Comparison of ENCODE assay signal across 23 cellular contexts in the genomic region with DNA sequence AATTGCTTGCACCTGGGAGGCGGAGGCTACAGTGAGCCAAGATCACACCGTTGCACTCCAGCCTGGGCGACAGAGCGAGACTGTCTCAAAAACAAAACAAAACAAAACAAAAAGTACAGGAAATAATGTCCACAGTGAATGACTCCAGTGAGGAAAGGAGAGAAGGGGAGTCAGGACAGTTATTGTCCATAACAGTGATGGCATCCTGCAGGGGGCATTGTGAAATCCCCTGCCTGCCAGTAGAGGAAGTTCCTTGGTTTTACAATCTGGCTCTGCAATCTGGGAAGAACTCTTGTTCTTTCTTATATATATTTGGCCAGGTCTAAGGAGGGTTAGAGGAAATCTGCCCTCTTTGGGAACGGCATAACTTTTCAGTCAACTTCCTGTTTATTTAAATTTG. TPM values are rescaled to one million over a fixed set of nuclear protein-coding genes. Genes with fewer than 3 reads are reported as not detected.
"Had no signal": no experiment of that assay in that cellular context is flagged by ENCODE, and none has a peak within 500 bp of the region (broad histone marks: within the 10 kb centered on the region; RNA-seq: fewer than 3 reads in every experiment).

No MANE protein-coding gene starts in this region.

- H3K27ac Mint-ChIP-seq: activated CD4-positive, alpha-beta T cell treated with anti-CD3 and anti-CD28 coated beads, Interleukin-2, amount 10 ng/mL, durations not matched to agents 24 days and 14 days; activated CD8-positive, alpha-beta T cell treated with anti-CD3 and anti-CD28 coated beads for 36 hours; activated naive CD8-positive, alpha-beta T cell treated with anti-CD3 and anti-CD28 coated beads, Interleukin-2, amount 10 ng/mL, durations not matched to agents 7 days and 5 days; activated T-helper 17 cell treated with anti-CD3 and anti-CD28 coated beads, Interleukin-2, amount 50 U/mL, for 72 hours; immature natural killer cell; memory B cell had no signal

- H3K36me3 Mint-ChIP-seq: activated naive CD8-positive, alpha-beta T cell treated with anti-CD3 and anti-CD28 coated beads, Interleukin-2, amount 10 ng/mL, durations not matched to agents 7 days and 5 days; immature natural killer cell; memory B cell; naive B cell had no signal

- H3K36me3 ChIP-seq: heart right ventricle, left ventricle myocardium inferior, prostate gland, right atrium auricular region, tibial artery had no signal

- H3K27me3 Mint-ChIP-seq: activated CD4-positive, alpha-beta T cell treated with anti-CD3 and anti-CD28 coated beads, Interleukin-2, amount 10 ng/mL, durations not matched to agents 24 days and 14 days; activated CD8-positive, alpha-beta T cell treated with anti-CD3 and anti-CD28 coated beads for 36 hours; activated naive CD8-positive, alpha-beta T cell treated with anti-CD3 and anti-CD28 coated beads, Interleukin-2, amount 10 ng/mL, durations not matched to agents 7 days and 5 days; activated T-helper 17 cell treated with anti-CD3 and anti-CD28 coated beads, Interleukin-2, amount 50 U/mL, for 72 hours; memory B cell had no signal

- H3K4me3 ChIP-seq: body of pancreas, dorsolateral prefrontal cortex, heart right ventricle, left ventricle myocardium inferior, mucosa of descending colon, prostate gland, right atrium auricular region, tibial artery had no signal

- H3K9me3 ChIP-seq: body of pancreas, heart right ventricle, left ventricle myocardium inferior, mucosa of descending colon, prostate gland, right atrium auricular region, tibial artery had no signal

- H3K4me1 Mint-ChIP-seq: activated CD4-positive, alpha-beta T cell treated with anti-CD3 and anti-CD28 coated beads, Interleukin-2, amount 10 ng/mL, durations not matched to agents 24 days and 14 days; activated naive CD8-positive, alpha-beta T cell treated with anti-CD3 and anti-CD28 coated beads, Interleukin-2, amount 10 ng/mL, durations not matched to agents 7 days and 5 days; activated T-helper 17 cell treated with anti-CD3 and anti-CD28 coated beads, Interleukin-2, amount 50 U/mL, for 72 hours; immature natural killer cell; memory B cell; naive B cell; neural crest cell had no signal

- DNase-seq: activated CD4-positive, alpha-beta T cell treated with anti-CD3 and anti-CD28 coated beads, Interleukin-2, amount 10 ng/mL, durations not matched to agents 24 days and 14 days; activated CD8-positive, alpha-beta T cell treated with anti-CD3 and anti-CD28 coated beads for 36 hours; activated naive CD4-positive, alpha-beta T cell; activated naive CD8-positive, alpha-beta T cell treated with anti-CD3 and anti-CD28 coated beads, Interleukin-2, amount 10 ng/mL, durations not matched to agents 7 days and 5 days; activated T-cell treated with anti-CD3 and anti-CD28 coated beads, Interleukin-2, amount 50 U/mL, for 1 hour; body of pancreas; caudate nucleus; dorsolateral prefrontal cortex; heart right ventricle; immature natural killer cell; kidney glomerular epithelial cell; left ventricle myocardium inferior; mucosa of descending colon; naive B cell; stimulated activated CD4-positive, alpha-beta T cell treated with anti-CD3 and anti-CD28 coated beads, Interleukin-2, amount 100 ng/mL, for 24 hours; stimulated activated naive CD4-positive, alpha-beta T cell treated with Interleukin-2 at 50 U/mL for 16 hours; tibial artery had no signal

- H3K4me3 Mint-ChIP-seq: activated CD4-positive, alpha-beta T cell treated with anti-CD3 and anti-CD28 coated beads, Interleukin-2, amount 10 ng/mL, durations not matched to agents 24 days and 14 days; activated CD8-positive, alpha-beta T cell treated with anti-CD3 and anti-CD28 coated beads for 36 hours; activated naive CD8-positive, alpha-beta T cell treated with anti-CD3 and anti-CD28 coated beads, Interleukin-2, amount 10 ng/mL, durations not matched to agents 7 days and 5 days; activated T-helper 17 cell treated with anti-CD3 and anti-CD28 coated beads, Interleukin-2, amount 50 U/mL, for 72 hours; immature natural killer cell; memory B cell; naive B cell; neural crest cell had no signal

- H3K4me1 ChIP-seq: body of pancreas, prostate gland, right atrium auricular region, tibial artery had no signal

- H3K27me3 ChIP-seq: body of pancreas, right atrium auricular region, tibial artery had no signal

- H3K27ac ChIP-seq: body of pancreas, heart right ventricle, left ventricle myocardium inferior, prostate gland, right atrium auricular region, tibial artery had no signal

- ATAC-seq: activated CD8-positive, alpha-beta T cell treated with anti-CD3 and anti-CD28 coated beads for 36 hours; activated T-helper 17 cell treated with anti-CD3 and anti-CD28 coated beads, Interleukin-2, amount 50 U/mL, for 72 hours; body of pancreas; heart right ventricle; mucosa of descending colon had no signal

- FAIRE-seq: colon had no signal

- H3K9me3 Mint-ChIP-seq: activated CD4-positive, alpha-beta T cell treated with anti-CD3 and anti-CD28 coated beads, Interleukin-2, amount 10 ng/mL, durations not matched to agents 24 days and 14 days; activated CD8-positive, alpha-beta T cell treated with anti-CD3 and anti-CD28 coated beads for 36 hours; activated T-helper 17 cell treated with anti-CD3 and anti-CD28 coated beads, Interleukin-2, amount 50 U/mL, for 72 hours; neural crest cell had no signal

RNA-seq across cellular contexts. Expression of a gene that starts 8.2 kb away (rescaled TPM):
- total RNA-seq: activated CD4-positive, alpha-beta T cell treated with anti-CD3 and anti-CD28 coated beads, Interleukin-2, amount 10 ng/mL, durations not matched to agents 24 days and 14 days; activated CD8-positive, alpha-beta T cell treated with anti-CD3 and anti-CD28 coated beads for 36 hours; activated naive CD8-positive, alpha-beta T cell treated with anti-CD3 and anti-CD28 coated beads, Interleukin-2, amount 10 ng/mL, durations not matched to agents 7 days and 5 days; activated T-helper 17 cell treated with anti-CD3 and anti-CD28 coated beads, Interleukin-2, amount 50 U/mL, for 72 hours had no signal
- polyA plus RNA-seq: immature natural killer cell had no signal
